ENCODE assay signal across 15 cellular contexts in the genomic region with DNA sequence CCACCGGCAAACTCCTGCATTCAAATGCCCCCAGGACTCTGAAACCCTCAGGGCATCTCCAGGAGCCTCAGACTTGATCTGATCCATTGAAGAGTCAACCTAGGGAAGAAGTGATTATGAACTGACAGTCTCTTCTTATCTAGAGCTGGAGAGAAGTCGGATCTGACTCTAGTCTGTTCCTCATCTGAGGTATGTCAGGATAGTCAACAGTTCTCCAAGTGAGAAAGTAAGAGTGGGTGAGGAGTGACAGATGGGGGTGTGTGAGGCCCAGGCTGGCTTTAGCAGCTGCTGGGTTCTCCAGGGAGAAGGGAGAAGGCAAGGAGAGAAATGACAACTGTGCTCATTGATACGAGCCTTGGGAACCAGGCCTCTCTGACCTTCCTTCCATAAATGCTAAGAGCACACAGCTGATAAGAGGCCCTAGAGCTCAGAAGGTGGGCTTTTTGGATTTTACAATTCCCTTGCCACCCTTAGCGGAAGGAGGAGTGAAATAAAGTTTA.
"Had no signal": no experiment of that assay in that cellular context is flagged by ENCODE, and none has a peak within 500 bp of the region (broad histone marks: within the 10 kb centered on the region; RNA-seq: fewer than 3 reads in every experiment).

No MANE protein-coding gene starts in this region.

- H3K4me1 Mint-ChIP-seq: activated CD4-positive, alpha-beta T cell treated with anti-CD3 and anti-CD28 coated beads for 36 hours; activated T-helper 17 cell treated with anti-CD3 and anti-CD28 coated beads, Interleukin-2, amount 50 U/mL, for 72 hours; central memory CD8-positive, alpha-beta T cell; T-cell had no signal

- H3K36me3 ChIP-seq: WERI-Rb-1 had no signal

- H3K9me3 ChIP-seq: tibial nerve had no signal

- H3K4me3 ChIP-seq: tibial nerve had no signal

- DNase-seq: activated CD4-positive, alpha-beta T cell treated with anti-CD3 and anti-CD28 coated beads for 36 hours; activated CD8-positive, alpha-beta T cell treated with anti-CD3 and anti-CD28 coated beads for 36 hours; activated naive CD4-positive, alpha-beta T cell treated with anti-CD3 and anti-CD28 coated beads for 36 hours; activated T-cell treated with anti-CD3 and anti-CD28 coated beads for 4 hours; endodermal cell; erythroblast; hypothalamus; left cardiac atrium; stimulated activated CD4-positive, alpha-beta T cell treated with anti-CD3 and anti-CD28 coated beads, Interleukin-15, amount 100 ng/mL, for 24 hours; stimulated activated CD4-positive, alpha-beta T cell treated with anti-CD3 and anti-CD28 coated beads, Interleukin-4, amount 100 ng/mL, for 4 hours; T-cell; WERI-Rb-1 had no signal

- ATAC-seq: activated CD4-positive, alpha-beta T cell treated with anti-CD3 and anti-CD28 coated beads for 36 hours; activated CD8-positive, alpha-beta T cell treated with anti-CD3 and anti-CD28 coated beads for 36 hours; activated T-helper 17 cell treated with anti-CD3 and anti-CD28 coated beads, Interleukin-2, amount 50 U/mL, for 72 hours; T-cell had no signal

- H3K9me3 Mint-ChIP-seq: activated CD8-positive, alpha-beta T cell treated with anti-CD3 and anti-CD28 coated beads for 36 hours; activated naive CD4-positive, alpha-beta T cell treated with anti-CD3 and anti-CD28 coated beads for 36 hours; activated T-helper 17 cell treated with anti-CD3 and anti-CD28 coated beads, Interleukin-2, amount 50 U/mL, for 72 hours; central memory CD8-positive, alpha-beta T cell; endodermal cell; T-cell had no signal

- H3K27me3 ChIP-seq: tibial nerve had no signal

- H3K27ac ChIP-seq: WERI-Rb-1 had no signal

- H3K27ac Mint-ChIP-seq: activated CD4-positive, alpha-beta T cell treated with anti-CD3 and anti-CD28 coated beads for 36 hours; activated CD8-positive, alpha-beta T cell treated with anti-CD3 and anti-CD28 coated beads for 36 hours; activated naive CD4-positive, alpha-beta T cell treated with anti-CD3 and anti-CD28 coated beads for 36 hours; activated T-helper 17 cell treated with anti-CD3 and anti-CD28 coated beads, Interleukin-2, amount 50 U/mL, for 72 hours; endodermal cell; T-cell had no signal

- H3K4me3 Mint-ChIP-seq: activated CD4-positive, alpha-beta T cell treated with anti-CD3 and anti-CD28 coated beads for 36 hours; activated CD8-positive, alpha-beta T cell treated with anti-CD3 and anti-CD28 coated beads for 36 hours; activated naive CD4-positive, alpha-beta T cell treated with anti-CD3 and anti-CD28 coated beads for 36 hours; activated T-helper 17 cell treated with anti-CD3 and anti-CD28 coated beads, Interleukin-2, amount 50 U/mL, for 72 hours; central memory CD8-positive, alpha-beta T cell; endodermal cell; T-cell had no signal

- H3K36me3 Mint-ChIP-seq: T-cell had no signal
